In genomic region chr9:35000535-35001284, GRCh38 we compare ENCODE assay signal across 17 cellular contexts. TPM values are rescaled to one million over a fixed set of nuclear protein-coding genes. Genes with fewer than 3 reads are reported as not detected.
DNase-seq lines count a peak whose midpoint lies in the region; ATAC-seq and TF ChIP-seq lines count a peak whose summit lies in the region.
"Had no signal": no experiment of that assay in that cellular context is flagged by ENCODE, and none has a peak within 500 bp of the region (broad histone marks: within the 10 kb centered on the region; RNA-seq: fewer than 3 reads in every experiment).

No MANE protein-coding gene starts in this region.

- no peaks in the 10 kb centered on the region for H3K36me3 ChIP-seq in mucosa of descending colon (ENCODE audit: low read depth)
- peaks cover 9% of the 10 kb centered on the region for H3K36me3 ChIP-seq in brain microvascular endothelial cell (replicated peaks)
- H3K36me3 ChIP-seq: uterus had no signal

- H3K4me3 ChIP-seq in mucosa of descending colon (no peak overlapping the region), brain microvascular endothelial cell (ENCODE audit: low read depth, low read length) (no peak overlapping the region)
- H3K4me3 ChIP-seq: esophagus squamous epithelium, uterus had no signal

- H3K27ac ChIP-seq in foreskin keratinocyte (peak overlapping the region; percentile 68), brain microvascular endothelial cell (no peak overlapping the region)
- H3K27ac ChIP-seq: uterus had no signal

- H3K27me3 Mint-ChIP-seq in activated T-cell treated with anti-CD3 and anti-CD28 coated beads, Interleukin-2, amount 50 U/mL, for 24 hours: no peaks in the 10 kb centered on the region
- H3K27me3 Mint-ChIP-seq in stimulated activated memory B cell treated with anti-CD40 and anti-IgM and Interleukin-4, amounts not matched to agents 10 μg/mL and 1 μg/mL and 100 μg/mL, for 72 hours: no peaks in the 10 kb centered on the region

- ATAC-seq in foreskin keratinocyte: peak; percentile 82
- ATAC-seq in stimulated activated memory B cell treated with anti-CD40 and anti-IgM and Interleukin-4, amounts not matched to agents 10 μg/mL and 1 μg/mL and 100 μg/mL, for 72 hours: no peak
- ATAC-seq in mucosa of descending colon: no peak
- ATAC-seq: HepG2 had no signal

- no peaks in the 10 kb centered on the region for H3K9me3 Mint-ChIP-seq in activated T-cell treated with anti-CD3 and anti-CD28 coated beads, Interleukin-2, amount 50 U/mL, for 24 hours
- no peaks in the 10 kb centered on the region for H3K9me3 Mint-ChIP-seq in stimulated activated memory B cell treated with anti-CD40 and anti-IgM and Interleukin-4, amounts not matched to agents 10 μg/mL and 1 μg/mL and 100 μg/mL, for 72 hours

- TF ChIP-seq CTCF in foreskin keratinocyte (conservative IDR thresholded peaks at IDR 0.05): no peak
- TF ChIP-seq CTCF in mucosa of descending colon (IDR thresholded peaks at IDR 0.05): no peak
- no peak for TF ChIP-seq CTCF in brain microvascular endothelial cell (IDR thresholded peaks at IDR 0.05; ENCODE audit: low read depth, low read length, missing control alignments)

- DNase-seq in activated T-cell treated with anti-CD3 and anti-CD28 coated beads, Interleukin-2, amount 50 U/mL, for 24 hours: no peak
- no peak for DNase-seq in activated T-cell treated with anti-CD3 and anti-CD28 coated beads, Interleukin-2, amount 50 U/mL, for 48 hours
- peak; percentile 77 for DNase-seq in RPMI7951 (ENCODE audit: low read depth)
- peak; percentile 71 to 89 for DNase-seq in foreskin keratinocyte
- DNase-seq in mucosa of descending colon: no peak
- DNase-seq in brain microvascular endothelial cell: no peak
- no peak for DNase-seq in mucosa of gallbladder (ENCODE audit: low spot score)
- DNase-seq: activated CD4-positive, CD25-positive, alpha-beta regulatory T cell; activated gamma-delta T cell treated with Interleukin-2 at 50 U/mL for 16 hours; AML-193; cerebellar nuclear complex; DND-41; esophagus squamous epithelium; NCI-H146; uterus had no signal

- H3K27ac Mint-ChIP-seq in activated T-cell treated with anti-CD3 and anti-CD28 coated beads, Interleukin-2, amount 50 U/mL, for 24 hours: peak overlapping the region; percentile 82
- H3K27ac Mint-ChIP-seq in stimulated activated memory B cell treated with anti-CD40 and anti-IgM and Interleukin-4, amounts not matched to agents 10 μg/mL and 1 μg/mL and 100 μg/mL, for 72 hours: peak overlapping the region; percentile 40

- intact Hi-C loops in mucosa of descending colon (cut with DNase I, micrococcal nuclease): no loop called here

- H3K4me1 Mint-ChIP-seq in activated T-cell treated with anti-CD3 and anti-CD28 coated beads, Interleukin-2, amount 50 U/mL, for 24 hours (ENCODE audit: low read depth): peaks cover 35% of the 10 kb centered on the region
- peaks cover 29% of the 10 kb centered on the region for H3K4me1 Mint-ChIP-seq in stimulated activated memory B cell treated with anti-CD40 and anti-IgM and Interleukin-4, amounts not matched to agents 10 μg/mL and 1 μg/mL and 100 μg/mL, for 72 hours

- H3K27me3 ChIP-seq in foreskin keratinocyte (no peaks in the 10 kb centered on the region), brain microvascular endothelial cell (replicated peaks) (no peaks in the 10 kb centered on the region)
- H3K27me3 ChIP-seq: esophagus squamous epithelium, uterus had no signal

- no peaks in the 10 kb centered on the region for H3K9me3 ChIP-seq in mucosa of descending colon
- H3K9me3 ChIP-seq: esophagus squamous epithelium, uterus had no signal

- H3K4me1 ChIP-seq in foreskin keratinocyte: peaks cover 19% of the 10 kb centered on the region
- H3K4me1 ChIP-seq in mucosa of descending colon (ENCODE audit: low read depth): no peaks in the 10 kb centered on the region

- in situ Hi-C loops in brain microvascular endothelial cell (cut with HindIII; ENCODE audit: low pct_ligation_motif_present, low sequenced_read_pairs): no loop called here

- peaks cover 20% of the 10 kb centered on the region for H3K36me3 Mint-ChIP-seq in activated T-cell treated with anti-CD3 and anti-CD28 coated beads, Interleukin-2, amount 50 U/mL, for 24 hours (ENCODE audit: low read depth)
- peaks cover 25% of the 10 kb centered on the region for H3K36me3 Mint-ChIP-seq in stimulated activated memory B cell treated with anti-CD40 and anti-IgM and Interleukin-4, amounts not matched to agents 10 μg/mL and 1 μg/mL and 100 μg/mL, for 72 hours

- H3K4me3 Mint-ChIP-seq in activated T-cell treated with anti-CD3 and anti-CD28 coated beads, Interleukin-2, amount 50 U/mL, for 24 hours: no peak overlapping the region
- H3K4me3 Mint-ChIP-seq in stimulated activated memory B cell treated with anti-CD40 and anti-IgM and Interleukin-4, amounts not matched to agents 10 μg/mL and 1 μg/mL and 100 μg/mL, for 72 hours: no peak overlapping the region

RNA-seq across cellular contexts. Expression of gene DNAJB5, which starts 11.2 kb away (rescaled TPM):
- 14.8 and 19.7 TPM in 2 replicates for total RNA-seq in RPMI7951 (2014; rRNA removed; shearing (Covaris generic))
- 11.6 and 12.9 TPM in 2 replicates for total RNA-seq in foreskin keratinocyte
- 10.4 and 10.6 TPM in 2 replicates for polyA plus RNA-seq in foreskin keratinocyte
- total RNA-seq in mucosa of descending colon: 10 to 100 TPM in 1 of 3 donors, 1 to 10 TPM in 2; 1.2 to 32.9 (median 5.8) TPM
- 19.7 TPM for total RNA-seq in mucosa of gallbladder

RNA-seq across cellular contexts. Expression of gene PHF24, which starts 42.6 kb away (rescaled TPM):
- not detected in 2 replicates for total RNA-seq in RPMI7951 (2014; rRNA removed; shearing (Covaris generic))
- total RNA-seq in foreskin keratinocyte (0.11 and 0.54 TPM in 2 replicates), mucosa of descending colon (1 to 10 TPM in 1 of 3 donors, under 1 TPM in 1, not detected in 1; 0.55 to 1.3 TPM), mucosa of gallbladder (0.29 TPM)
- polyA plus RNA-seq in foreskin keratinocyte: 0.04 and 0.06 TPM in 2 replicates
- total RNA-seq: HepG2 had no signal

Comparison
In these comparisons a context has a peak if more than half of its experiments do, and no peak if none do; other contexts are left out.
1. DNase-seq: peak in RPMI7951 (single experiment) and foreskin keratinocyte (2 of 2); none in activated T-cell treated with anti-CD3 and anti-CD28 coated beads, Interleukin-2, amount 50 U/mL, for 24 hours (single experiment), activated T-cell treated with anti-CD3 and anti-CD28 coated beads, Interleukin-2, amount 50 U/mL, for 48 hours (0 of 2), mucosa of descending colon (0 of 3), brain microvascular endothelial cell (single experiment) and mucosa of gallbladder (single experiment).